Comparison of ENCODE assay signal across 13 cellular contexts in the genomic region with DNA sequence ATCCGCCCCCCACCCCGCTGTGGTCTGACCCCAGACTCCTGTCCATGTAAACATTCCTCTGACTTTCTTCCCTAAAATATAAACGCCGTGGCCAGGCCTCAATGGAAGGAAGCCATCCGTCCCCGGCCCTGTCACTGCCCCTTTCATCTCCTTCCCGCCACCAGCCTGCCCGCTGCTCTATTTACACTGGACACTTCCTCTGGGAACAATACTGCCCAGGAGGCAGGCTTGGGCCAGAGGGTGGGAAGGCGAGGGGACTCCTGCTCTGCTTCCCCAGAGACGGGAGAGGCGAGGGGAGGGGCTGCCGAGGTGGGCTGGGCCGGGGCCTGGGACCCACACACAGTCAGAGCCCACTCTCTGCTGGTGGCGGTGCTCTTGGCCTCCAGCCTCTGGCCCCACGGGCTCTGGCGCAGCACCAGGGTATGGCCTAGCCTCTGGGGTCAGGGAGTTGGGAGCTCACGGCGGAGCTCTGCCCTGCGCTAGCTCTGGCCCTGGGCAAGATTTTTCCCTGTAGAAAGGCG.
A peak's percentile ranks its signal among the peaks of the same experiment; 100 is the strongest.
DNase-seq lines count a peak whose midpoint lies in the region; ATAC-seq, FAIRE-seq and TF ChIP-seq lines count a peak whose summit lies in the region.
"Had no signal": no experiment of that assay in that cellular context is flagged by ENCODE, and none has a peak within 500 bp of the region (broad histone marks: within the 10 kb centered on the region; RNA-seq: fewer than 3 reads in every experiment).

No MANE protein-coding gene starts in this region.

- H3K9ac ChIP-seq in endothelial cell of umbilical vein (replicated peaks; ENCODE audit: extremely low read depth, insufficient read depth, low read length), result no peak overlapping the region
- peak overlapping the region; percentile 44 for H3K9ac ChIP-seq in muscle layer of colon (ENCODE audit: low read length)

- 36 to 40% methylated on average over 20 of the region's 20 CpGs for WGBS in heart right ventricle, 2 donors

- H3K27ac ChIP-seq in heart right ventricle (peak overlapping the region in 9 of 10 donors; percentile 40 to 91 (median 63)), endothelial cell of umbilical vein (ENCODE audit: insufficient read depth, low read depth, low read length) (no peak overlapping the region), muscle layer of colon (ENCODE audit: low read depth, low read length) (peak overlapping the region; percentile 87), upper lobe of right lung (peak overlapping the region; percentile 58)

- no peak overlapping the region for H3K4me3 ChIP-seq in heart right ventricle
- H3K4me3 ChIP-seq in endothelial cell of umbilical vein (replicated peaks in 1 of 3; ENCODE audit: insufficient read depth in 1 of 3, low read depth in 1 of 3, low read length in 3 of 3), result no peak overlapping the region
- no peak overlapping the region for H3K4me3 ChIP-seq in muscle layer of colon (ENCODE audit: low read depth in 1 of 2, low read length in 2 of 2)
- H3K4me3 ChIP-seq in upper lobe of right lung, result no peak overlapping the region
- H3K4me3 ChIP-seq: MG63, thyroid gland had no signal

- H3K9me3 ChIP-seq in heart right ventricle (no peaks in the 10 kb centered on the region), endothelial cell of umbilical vein (replicated peaks; ENCODE audit: control insufficient read depth, insufficient read depth, low read length) (no peaks in the 10 kb centered on the region), muscle layer of colon (ENCODE audit: low read length) (no peaks in the 10 kb centered on the region), upper lobe of right lung (no peaks in the 10 kb centered on the region)
- H3K9me3 ChIP-seq: MG63, thyroid gland had no signal

- H3K27me3 ChIP-seq in heart right ventricle, result no peaks in the 10 kb centered on the region
- H3K27me3 ChIP-seq in endothelial cell of umbilical vein (ENCODE audit: control insufficient read depth in 2 of 2, insufficient read depth in 2 of 2, low read length in 2 of 2), result peaks cover 0 to 3% of the 10 kb centered on the region in 2 experiments
- H3K27me3 ChIP-seq in muscle layer of colon (ENCODE audit: control insufficient read depth in 1 of 2, insufficient read depth in 2 of 2, low read length in 2 of 2), result no peaks in the 10 kb centered on the region
- H3K27me3 ChIP-seq in upper lobe of right lung, result no peaks in the 10 kb centered on the region
- H3K27me3 ChIP-seq: MG63, thyroid gland had no signal

- peak overlapping the region; percentile 42 for H2AFZ ChIP-seq in endothelial cell of umbilical vein (ENCODE audit: low read depth, low read length)

- BruUV-seq in endothelial cell of umbilical vein (replicated peaks; lab: Mats Ljungman, UMichigan), result no TSS peak

- H3K36me3 ChIP-seq in heart right ventricle (peaks cover 0 to 16% (median 3%) of the 10 kb centered on the region in 9 donors), endothelial cell of umbilical vein (ENCODE audit: control insufficient read depth in 2 of 2, extremely low read depth in 1 of 2, insufficient read depth in 2 of 2, low read length in 2 of 2) (no peaks in the 10 kb centered on the region), muscle layer of colon (ENCODE audit: insufficient read depth, low read length) (no peaks in the 10 kb centered on the region), upper lobe of right lung (peaks cover 8% of the 10 kb centered on the region)
- H3K36me3 ChIP-seq: MG63, thyroid gland had no signal

- TF ChIP-seq POLR2A in endothelial cell of umbilical vein (IDR thresholded peaks at IDR 0.05; ENCODE audit: low read depth, low read length), result no peak

- H3K79me2 ChIP-seq in endothelial cell of umbilical vein (ENCODE audit: control insufficient read depth, insufficient read depth, low read length), result no peaks in the 10 kb centered on the region

- no peak overlapping the region for H3K4me2 ChIP-seq in endothelial cell of umbilical vein (ENCODE audit: insufficient read depth, low read length)

- TF ChIP-seq CTCF in heart right ventricle (IDR thresholded peaks at IDR 0.05), result no peak
- no peak for TF ChIP-seq CTCF in endothelial cell of umbilical vein (IDR thresholded peaks at IDR 0.05; ENCODE audit: extremely low read depth in 1 of 2, insufficient read depth in 1 of 2, low read depth in 1 of 2, low read length in 2 of 2)
- TF ChIP-seq CTCF in upper lobe of right lung (IDR thresholded peaks at IDR 0.05), result no peak

- ATAC-seq in heart right ventricle (peak in 2 of 8 donors; percentile 2 to 24), Right ventricle myocardium inferior (no peak), upper lobe of right lung (peak; percentile 44), GM21367 (IDR thresholded peaks at IDR 0.05; ENCODE audit: unreplicated experiment) (no peak), HG03196 (IDR thresholded peaks at IDR 0.05; ENCODE audit: unreplicated experiment) (no peak)

- POLR2A ChIA-PET in endothelial cell of umbilical vein (lab: Charles Lee), result no interaction called here

- dilution Hi-C loops in endothelial cell of umbilical vein (cut with MboI; ENCODE audit: extremely low pct_ligation_motif_present, low sequenced_read_pairs), result no loop called here

- H4K20me1 ChIP-seq in endothelial cell of umbilical vein (replicated peaks; ENCODE audit: control insufficient read depth, extremely low read depth, insufficient read depth, low read length), result no peaks in the 10 kb centered on the region

- CTCF ChIA-PET in endothelial cell of umbilical vein (lab: Charles Lee), result interaction anchor here (0.5 to 1.4 kb wide), 5 partner anchors 20 to 524 kb away, joined by 3 read pairs; no protein-coding TSS in a partner anchor

- FAIRE-seq in endothelial cell of umbilical vein (lab: Jason Lieb, UNC), result no peak

- DNase-seq in heart right ventricle (no peak), Right ventricle myocardium inferior (ENCODE audit: missing footprints) (no peak), endothelial cell of umbilical vein (ENCODE audit: low read depth, low spot score) (peak; percentile 41), upper lobe of right lung (no peak), SIG-M5 (lab: John Stamatoyannopoulos, UW) (no peak)
- DNase-seq: AML-193, erythroblast, hippocampal formation, MG63, thyroid gland had no signal

- H3K4me1 ChIP-seq in heart right ventricle, result peaks cover 21 to 97% (median 79%) of the 10 kb centered on the region in 9 donors
- H3K4me1 ChIP-seq in endothelial cell of umbilical vein (ENCODE audit: control insufficient read depth, extremely low read depth, insufficient read depth, low read length), result no peaks in the 10 kb centered on the region
- peaks cover 83% of the 10 kb centered on the region for H3K4me1 ChIP-seq in muscle layer of colon (ENCODE audit: insufficient read depth, low read length)
- H3K4me1 ChIP-seq in upper lobe of right lung, result peaks cover 73% of the 10 kb centered on the region

- intact Hi-C loops in heart right ventricle (cut with DNase I) (loop anchor here in 2 of 10 donors (10.0 kb wide), 1 partner anchor 196 kb away; no protein-coding TSS in a partner anchor), Right ventricle myocardium inferior (cut with DNase I) (no loop called here), endothelial cell of umbilical vein (cut with micrococcal nuclease) (no loop called here), upper lobe of right lung (cut with DNase I) (no loop called here)

- no peaks in the 10 kb centered on the region for H3K9me1 ChIP-seq in endothelial cell of umbilical vein (replicated peaks; ENCODE audit: control insufficient read depth, extremely low read depth, insufficient read depth, low read length)

TF ChIP-seq in endothelial cell of umbilical vein, 7 proteins besides CTCF, POLR2A, EP300 and RAD21:
- no peak for TF ChIP-seq JUN (IDR thresholded peaks at IDR 0.05; ENCODE audit: borderline replicate concordance, insufficient read depth, insufficient read length, low read depth)
- TF ChIP-seq, protein P1, sequence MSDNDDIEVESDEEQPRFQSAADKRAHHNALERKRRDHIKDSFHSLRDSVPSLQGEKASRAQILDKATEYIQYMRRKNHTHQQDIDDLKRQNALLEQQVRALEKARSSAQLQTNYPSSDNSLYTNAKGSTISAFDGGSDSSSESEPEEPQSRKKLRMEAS (IDR thresholded peaks at IDR 0.05; ENCODE audit: insufficient read depth, insufficient read length), result no peak
TF ChIP-seq in endothelial cell of umbilical vein: peak in this region for 0.
